ENCODE assay signal across 27 cellular contexts in the genomic region with DNA sequence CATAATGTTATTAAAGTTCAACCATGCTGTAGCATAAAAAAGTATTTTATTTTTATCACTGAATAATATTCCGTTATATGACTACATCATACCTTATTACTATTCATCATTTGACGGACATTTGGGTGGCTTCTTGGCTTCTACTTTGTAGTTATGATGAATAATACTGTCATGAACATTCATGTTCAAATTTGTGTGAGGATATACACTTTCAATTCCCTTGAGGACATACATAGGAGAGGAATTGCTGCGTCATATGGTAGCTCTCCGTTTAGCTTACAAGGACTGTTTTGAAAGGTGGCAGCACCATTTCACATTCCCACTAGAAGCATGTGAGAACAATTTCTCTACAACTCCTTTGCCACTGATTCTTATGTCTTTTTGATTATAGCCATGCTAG.
DNase-seq lines count a peak whose midpoint lies in the region; ATAC-seq, FAIRE-seq and TF ChIP-seq lines count a peak whose summit lies in the region.
"Had no signal": no experiment of that assay in that cellular context is flagged by ENCODE, and none has a peak within 500 bp of the region (broad histone marks: within the 10 kb centered on the region; RNA-seq: fewer than 3 reads in every experiment).

No MANE protein-coding gene starts in this region.

- H3K79me2 ChIP-seq in K562 (ENCODE audit: control insufficient read depth, insufficient read depth, low read length): no peaks in the 10 kb centered on the region
- H3K79me2 ChIP-seq in keratinocyte (ENCODE audit: control insufficient read depth, insufficient read depth, low read length): no peaks in the 10 kb centered on the region
- no peaks in the 10 kb centered on the region for H3K79me2 ChIP-seq in osteoblast (ENCODE audit: insufficient read depth, low read length)

- no peak overlapping the region for H2AFZ ChIP-seq in K562 (ENCODE audit: low read depth, low read length)
- H2AFZ ChIP-seq in keratinocyte (ENCODE audit: control insufficient read depth, low read length): peak overlapping the region; percentile 56
- H2AFZ ChIP-seq in osteoblast (ENCODE audit: low read length): peak overlapping the region; percentile 15

- CTCF ChIA-PET in K562 (lab: Yijun Ruan, JAX; ENCODE audit: low intra/inter-chr PET ratio): no interaction called here
- CTCF ChIA-PET in CD8-positive, alpha-beta T cell (lab: Charles Lee): no interaction called here

- H3K27me3 Mint-ChIP-seq in CD8-positive, alpha-beta T cell (ENCODE audit: low read depth): no peaks in the 10 kb centered on the region
- H3K27me3 Mint-ChIP-seq: CD4-positive, alpha-beta memory T cell; CD4-positive, CD25-positive, alpha-beta regulatory T cell had no signal

- no peak for TF ChIP-seq RAD21 in K562 (CRISPR knock-in tag; conservative IDR thresholded peaks at IDR 0.05 in 1 of 2, IDR thresholded peaks at IDR 0.05 in 1 of 2)

- no TSS peak for BruUV-seq in K562 (replicated peaks; lab: Mats Ljungman, UMichigan)

- DNase-seq in K562 (ENCODE audit: extremely low read depth in 1 of 4, low spot score in 3 of 4): no peak
- DNase-seq in keratinocyte (ENCODE audit: low read depth, low spot score): no peak
- DNase-seq in osteoblast (ENCODE audit: insufficient read length, low spot score, missing footprints): no peak
- no peak for DNase-seq in CD8-positive, alpha-beta T cell
- DNase-seq in D341Med (ENCODE audit: low spot score): no peak
- no peak for DNase-seq in NCI-H748 (lab: John Stamatoyannopoulos, UW; ENCODE audit: unreplicated experiment)
- DNase-seq: 8988T; ACHN; BE2C; C1 segment of cervical spinal cord; Caco-2; Calu3; CD4-positive, alpha-beta memory T cell; CD4-positive, CD25-positive, alpha-beta regulatory T cell; DMS 273 treated with DMSO at 0.1 percent for 48 hours; DMS153; DMS53; DMS79; DND-41; EL; GF-D8 had no signal

- TF ChIP-seq CTCF in K562 (IDR thresholded peaks at IDR 0.05 in 2 of 3, conservative IDR thresholded peaks at IDR 0.05 in 1 of 3; ENCODE audit: insufficient read depth in 2 of 3, low read depth in 1 of 3, low read length in 3 of 3) (no peak), keratinocyte (optimal IDR thresholded peaks at IDR 0.05 in 1 of 3, IDR thresholded peaks at IDR 0.05 in 1 of 3, conservative IDR thresholded peaks at IDR 0.05 in 1 of 3; ENCODE audit: extremely low read depth in 1 of 3, insufficient read depth in 2 of 3, low read length in 3 of 3) (no peak), osteoblast (IDR thresholded peaks at IDR 0.05; ENCODE audit: extremely low read depth, low read depth, low read length) (no peak)
- no peak for TF ChIP-seq CTCF in CD8-positive, alpha-beta T cell (IDR thresholded peaks at IDR 0.05)

- no peak for ATAC-seq in K562
- ATAC-seq in CD8-positive, alpha-beta T cell: no peak
- ATAC-seq: GM12878 had no signal

- H3K4me3 Mint-ChIP-seq in CD8-positive, alpha-beta T cell: no peak overlapping the region
- H3K4me3 Mint-ChIP-seq: CD14-positive monocyte; CD4-positive, alpha-beta memory T cell; CD4-positive, CD25-positive, alpha-beta regulatory T cell had no signal

- H3K4me3 ChIP-seq in K562 (no peak overlapping the region), keratinocyte (ENCODE audit: control insufficient read depth in 2 of 3, extremely low read depth in 1 of 3, insufficient read depth in 2 of 3, low read depth in 1 of 3, low read length in 3 of 3) (no peak overlapping the region), osteoblast (ENCODE audit: insufficient read depth, low read length) (no peak overlapping the region)
- no peak overlapping the region for H3K4me3 ChIP-seq in CD8-positive, alpha-beta T cell (ENCODE audit: low read depth, low read length)
- H3K4me3 ChIP-seq: BLaER1, GM12878 had no signal

- no peak overlapping the region for H3K9ac ChIP-seq in K562 (ENCODE audit: insufficient read depth in 1 of 2, low read depth in 2 of 2, low read length in 2 of 2)
- H3K9ac ChIP-seq in keratinocyte (ENCODE audit: control insufficient read depth, extremely low read depth, insufficient read depth, low read length): no peak overlapping the region
- H3K9ac ChIP-seq: BLaER1 had no signal

- POLR2A ChIA-PET in K562 (lab: Yijun Ruan, JAX): interaction anchor here (0.6 kb wide), 1 partner anchor 762 kb away, joined by 3 read pairs; no protein-coding TSS in a partner anchor
- POLR2A ChIA-PET in CD8-positive, alpha-beta T cell (lab: Charles Lee): no interaction called here

- dilution Hi-C loops in keratinocyte (cut with MboI; ENCODE audit: extremely low pct_ligation_motif_present, low sequenced_read_pairs): no loop called here

- no peak for TF ChIP-seq POLR2A in K562 (conservative IDR thresholded peaks at IDR 0.05)

- WGBS in K562 (ENCODE audit: insufficient coverage, low coverage, missing lambda C conversion rate): 1% methylated on average over 4 of the region's 4 CpGs

- H3K9me3 Mint-ChIP-seq in CD8-positive, alpha-beta T cell: peaks cover 5% of the 10 kb centered on the region

- H3K9me1 ChIP-seq in K562 (ENCODE audit: control insufficient read depth, insufficient read depth, low read length): no peaks in the 10 kb centered on the region
- no peaks in the 10 kb centered on the region for H3K9me1 ChIP-seq in keratinocyte (ENCODE audit: control insufficient read depth, extremely low read depth, insufficient read depth, low read length)

- H3K27ac Mint-ChIP-seq in CD8-positive, alpha-beta T cell: no peak overlapping the region
- H3K27ac Mint-ChIP-seq: CD14-positive monocyte; CD4-positive, alpha-beta memory T cell; CD4-positive, CD25-positive, alpha-beta regulatory T cell had no signal

- in situ Hi-C loops in K562 (cut with MboI): no loop called here

- no peaks in the 10 kb centered on the region for H3K4me1 Mint-ChIP-seq in CD8-positive, alpha-beta T cell (ENCODE audit: low read depth)
- H3K4me1 Mint-ChIP-seq: CD14-positive monocyte; CD4-positive, alpha-beta memory T cell; CD4-positive, CD25-positive, alpha-beta regulatory T cell had no signal

- FAIRE-seq in K562 (lab: Jason Lieb, UNC): no peak
- FAIRE-seq in keratinocyte (lab: Jason Lieb, UNC): peak; percentile 60
- FAIRE-seq: A204.1, GM12878, GM12892, GM18507 had no signal

- H3K27ac ChIP-seq in K562 (ENCODE audit: extremely low read depth, low read depth, low read length) (no peak overlapping the region), keratinocyte (ENCODE audit: control insufficient read depth, insufficient read depth, low read length) (no peak overlapping the region), osteoblast (ENCODE audit: low read depth, low read length) (no peak overlapping the region)
- H3K27ac ChIP-seq in CD8-positive, alpha-beta T cell (ENCODE audit: low read depth, low read length): no peak overlapping the region
- H3K27ac ChIP-seq: BLaER1 had no signal

- intact Hi-C loops in K562 (cut with micrococcal nuclease): no loop called here
- intact Hi-C loops in CD8-positive, alpha-beta T cell (cut with DNase I, micrococcal nuclease): no loop called here

- H3K36me3 Mint-ChIP-seq in CD8-positive, alpha-beta T cell: no peaks in the 10 kb centered on the region
- H3K36me3 Mint-ChIP-seq: CD14-positive monocyte; CD4-positive, alpha-beta memory T cell; CD4-positive, CD25-positive, alpha-beta regulatory T cell had no signal

- no peaks in the 10 kb centered on the region for H3K36me3 ChIP-seq in K562 (ENCODE audit: control insufficient read depth, insufficient read depth, low read length)
- no peaks in the 10 kb centered on the region for H3K36me3 ChIP-seq in keratinocyte (ENCODE audit: control insufficient read depth in 2 of 2, extremely low read depth in 1 of 2, insufficient read depth in 2 of 2, low read length in 2 of 2)
- H3K36me3 ChIP-seq in osteoblast (ENCODE audit: insufficient read depth, low read length): no peaks in the 10 kb centered on the region
- H3K36me3 ChIP-seq in CD8-positive, alpha-beta T cell (ENCODE audit: insufficient read depth, low read length): no peaks in the 10 kb centered on the region
- H3K36me3 ChIP-seq: BE2C, BLaER1 had no signal

- TF ChIP-seq EP300 in K562 (IDR thresholded peaks at IDR 0.05; ENCODE audit: low read length): no peak

- H4K20me1 ChIP-seq in K562 (replicated peaks; ENCODE audit: control insufficient read depth, insufficient read depth, low read length) (no peaks in the 10 kb centered on the region), keratinocyte (ENCODE audit: control insufficient read depth, extremely low read depth, insufficient read depth, low read length) (no peaks in the 10 kb centered on the region), osteoblast (ENCODE audit: insufficient read depth, low read length) (no peaks in the 10 kb centered on the region)
- H4K20me1 ChIP-seq: BLaER1 had no signal

- H3K9me3 ChIP-seq in K562 (replicated peaks; ENCODE audit: control insufficient read depth, insufficient read depth, low read depth, low read length): peaks cover 3% of the 10 kb centered on the region; the same call in 1 of the 2 replicates
- H3K9me3 ChIP-seq in keratinocyte (ENCODE audit: control insufficient read depth, low read depth, low read length): no peaks in the 10 kb centered on the region
- no peaks in the 10 kb centered on the region for H3K9me3 ChIP-seq in osteoblast (ENCODE audit: low read depth, low read length)
- peaks cover 4% of the 10 kb centered on the region for H3K9me3 ChIP-seq in CD8-positive, alpha-beta T cell (ENCODE audit: low read length)
- H3K9me3 ChIP-seq: BE2C, BLaER1, Caco-2 had no signal

- no peaks in the 10 kb centered on the region for H3K4me1 ChIP-seq in K562 (replicated peaks in 1 of 2; ENCODE audit: control insufficient read depth in 2 of 2, insufficient read depth in 2 of 2, low read length in 2 of 2)
- no peaks in the 10 kb centered on the region for H3K4me1 ChIP-seq in keratinocyte (ENCODE audit: control insufficient read depth, extremely low read depth, insufficient read depth, low read length)
- no peaks in the 10 kb centered on the region for H3K4me1 ChIP-seq in osteoblast (ENCODE audit: insufficient read depth, low read length)
- no peaks in the 10 kb centered on the region for H3K4me1 ChIP-seq in CD8-positive, alpha-beta T cell (ENCODE audit: insufficient read depth, low read length)
- H3K4me1 ChIP-seq: BE2C, BLaER1, Caco-2 had no signal

- H3K4me2 ChIP-seq in K562 (ENCODE audit: insufficient read depth, low read length) (no peak overlapping the region), keratinocyte (ENCODE audit: control insufficient read depth, extremely low read depth, insufficient read depth, low read depth, low read length) (peak overlapping the region; percentile 6), osteoblast (ENCODE audit: insufficient read depth, low read length) (no peak overlapping the region)
- H3K4me2 ChIP-seq: BLaER1 had no signal

- H3K27me3 ChIP-seq in K562 (ENCODE audit: control insufficient read depth in 2 of 2, insufficient read depth in 2 of 2, low read length in 2 of 2): no peaks in the 10 kb centered on the region
- no peaks in the 10 kb centered on the region for H3K27me3 ChIP-seq in keratinocyte (ENCODE audit: control insufficient read depth, extremely low read depth, insufficient read depth, low read length)
- no peaks in the 10 kb centered on the region for H3K27me3 ChIP-seq in osteoblast (ENCODE audit: insufficient read depth, low read length)
- H3K27me3 ChIP-seq in CD8-positive, alpha-beta T cell (ENCODE audit: insufficient read depth, low read length): no peaks in the 10 kb centered on the region
- H3K27me3 ChIP-seq: BE2C, BLaER1 had no signal
